Comparison of ENCODE assay signal across 9 cellular contexts in genomic region chr14:54818201-54819133, GRCh38.
DNase-seq lines count a peak whose midpoint lies in the region; ATAC-seq and TF ChIP-seq lines count a peak whose summit lies in the region.
"Had no signal": no experiment of that assay in that cellular context is flagged by ENCODE, and none has a peak within 500 bp of the region (broad histone marks: within the 10 kb centered on the region; RNA-seq: fewer than 3 reads in every experiment).

No MANE protein-coding gene starts in this region.

- no peaks in the 10 kb centered on the region for H3K79me2 ChIP-seq in trophoblast cell (ENCODE audit: control insufficient read depth, insufficient read depth, low read length, poor library complexity)

- H4K12ac ChIP-seq in trophoblast cell (ENCODE audit: low read depth, low read length), result no peak overlapping the region

- peaks cover 3% of the 10 kb centered on the region for H3K79me1 ChIP-seq in trophoblast cell (ENCODE audit: low read length)

- H3K27ac Mint-ChIP-seq in natural killer cell, result no peak overlapping the region

- H3K4me1 ChIP-seq in trophoblast cell (ENCODE audit: control insufficient read depth in 1 of 2, insufficient read depth in 2 of 2, low read length in 2 of 2), result peaks cover 12 to 19% of the 10 kb centered on the region in 2 experiments
- H3K4me1 ChIP-seq in esophagus squamous epithelium, result no peaks in the 10 kb centered on the region

- H3K9me3 Mint-ChIP-seq in natural killer cell, result no peaks in the 10 kb centered on the region

- H3K14ac ChIP-seq in trophoblast cell (ENCODE audit: low read length), result no peak overlapping the region

- peak; percentile 63 for DNase-seq in GM04503 (ENCODE audit: low read depth)
- peak; percentile 88 for DNase-seq in NCI-H2107 treated with DMSO at 0.1 percent for 48 hours (lab: John Stamatoyannopoulos, UW; ENCODE audit: unreplicated experiment)
- DNase-seq in choroid plexus epithelial cell (ENCODE audit: low read depth), result peak; percentile 83
- DNase-seq in trophoblast cell, result peak; percentile 60 to 68
- no peak for DNase-seq in NCI-H1048 (lab: John Stamatoyannopoulos, UW)
- no peak for DNase-seq in NK-92 (lab: John Stamatoyannopoulos, UW; ENCODE audit: unreplicated experiment)
- DNase-seq in natural killer cell, result no peak
- no peak for DNase-seq in esophagus squamous epithelium (lab: John Stamatoyannopoulos, UW)
- DNase-seq: effector CD8-positive, alpha-beta T cell had no signal

- no peak overlapping the region for H4K8ac ChIP-seq in trophoblast cell (ENCODE audit: low read depth, low read length)

- H2AK5ac ChIP-seq in trophoblast cell (ENCODE audit: low read length), result no peak overlapping the region

- H3K36me3 ChIP-seq in trophoblast cell (ENCODE audit: control insufficient read depth in 1 of 2, insufficient read depth in 2 of 2, low read length in 2 of 2) (no peaks in the 10 kb centered on the region), esophagus squamous epithelium (no peaks in the 10 kb centered on the region)

- no peak overlapping the region for H3K4me3 Mint-ChIP-seq in natural killer cell

- no peak overlapping the region for H3K23ac ChIP-seq in trophoblast cell (ENCODE audit: low read length)

- H3K9me3 ChIP-seq in trophoblast cell (ENCODE audit: insufficient read depth, low read depth, low read length), result peaks cover 4% of the 10 kb centered on the region
- H3K9me3 ChIP-seq in esophagus squamous epithelium, result peaks cover 0 to 6% (median 5%) of the 10 kb centered on the region in 3 donors

- H3K9ac ChIP-seq in trophoblast cell (ENCODE audit: low read length), result no peak overlapping the region

- ATAC-seq in natural killer cell, result no peak

- H4K91ac ChIP-seq in trophoblast cell (ENCODE audit: low read depth, low read length), result no peak overlapping the region

- H3K4me3 ChIP-seq in choroid plexus epithelial cell (ENCODE audit: low read depth, low read length), result no peak overlapping the region
- H3K4me3 ChIP-seq in trophoblast cell (ENCODE audit: low read depth, low read length), result no peak overlapping the region
- no peak overlapping the region for H3K4me3 ChIP-seq in esophagus squamous epithelium

- H3K4ac ChIP-seq in trophoblast cell (ENCODE audit: low read depth, low read length), result no peak overlapping the region

- H2BK5ac ChIP-seq in trophoblast cell (ENCODE audit: low read depth, low read length, poor library complexity), result peak overlapping the region; percentile 55

- peaks cover 1% of the 10 kb centered on the region for H3K36me3 Mint-ChIP-seq in natural killer cell

- TF ChIP-seq CTCF in choroid plexus epithelial cell (conservative IDR thresholded peaks at IDR 0.05; ENCODE audit: low read depth, low read length) (no peak), natural killer cell (IDR thresholded peaks at IDR 0.05) (no peak), esophagus squamous epithelium (IDR thresholded peaks at IDR 0.05) (no peak)

- no peaks in the 10 kb centered on the region for H3K27me3 ChIP-seq in trophoblast cell (ENCODE audit: insufficient read depth, low read length)
- peaks cover 0 to 4% (median 0%) of the 10 kb centered on the region in 4 donors for H3K27me3 ChIP-seq in esophagus squamous epithelium

- intact Hi-C loops in natural killer cell (cut with micrococcal nuclease), result no loop called here
- intact Hi-C loops in esophagus squamous epithelium (cut with DNase I), result no loop called here

- no peak overlapping the region for H2BK120ac ChIP-seq in trophoblast cell (ENCODE audit: insufficient read depth, low read length, poor library complexity)

- WGBS in trophoblast cell (ENCODE audit: extremely low coverage, insufficient coverage, insufficient read length), result no CpG with 5 or more reads among the region's 14 CpGs
- 61 to 63% methylated on average over 14 of the region's 14 CpGs for WGBS in esophagus squamous epithelium, 2 donors

- TF ChIP-seq POLR2A in esophagus squamous epithelium (IDR thresholded peaks at IDR 0.05), result no peak

- H2BK12ac ChIP-seq in trophoblast cell (ENCODE audit: low read length), result peak overlapping the region; percentile 65

- H3K18ac ChIP-seq in trophoblast cell (ENCODE audit: low read length), result no peak overlapping the region

- H3K27ac ChIP-seq in trophoblast cell (ENCODE audit: low read depth, low read length), result no peak overlapping the region
- H3K27ac ChIP-seq in esophagus squamous epithelium, result no peak overlapping the region

- H2AFZ ChIP-seq in trophoblast cell (ENCODE audit: insufficient read depth, low read length, poor library complexity), result no peak overlapping the region

- no peaks in the 10 kb centered on the region for H3K4me1 Mint-ChIP-seq in natural killer cell

- H3K27me3 Mint-ChIP-seq in natural killer cell (ENCODE audit: low read depth in 2 of 2), result peaks cover 14 to 17% of the 10 kb centered on the region in 2 donors

- peak overlapping the region; percentile 21 for H3K4me2 ChIP-seq in trophoblast cell (ENCODE audit: low read length)

Comparison
In these comparisons a context has a peak if more than half of its experiments do, and no peak if none do; other contexts are left out.
1. DNase-seq: peak in GM04503 (single experiment), NCI-H2107 treated with DMSO at 0.1 percent for 48 hours (single experiment), choroid plexus epithelial cell (single experiment) and trophoblast cell (2 of 2); none in NCI-H1048 (single experiment), NK-92 (single experiment), natural killer cell (single experiment) and esophagus squamous epithelium (single experiment).